ENCODE assay signal across 8 cellular contexts in the genomic region with DNA sequence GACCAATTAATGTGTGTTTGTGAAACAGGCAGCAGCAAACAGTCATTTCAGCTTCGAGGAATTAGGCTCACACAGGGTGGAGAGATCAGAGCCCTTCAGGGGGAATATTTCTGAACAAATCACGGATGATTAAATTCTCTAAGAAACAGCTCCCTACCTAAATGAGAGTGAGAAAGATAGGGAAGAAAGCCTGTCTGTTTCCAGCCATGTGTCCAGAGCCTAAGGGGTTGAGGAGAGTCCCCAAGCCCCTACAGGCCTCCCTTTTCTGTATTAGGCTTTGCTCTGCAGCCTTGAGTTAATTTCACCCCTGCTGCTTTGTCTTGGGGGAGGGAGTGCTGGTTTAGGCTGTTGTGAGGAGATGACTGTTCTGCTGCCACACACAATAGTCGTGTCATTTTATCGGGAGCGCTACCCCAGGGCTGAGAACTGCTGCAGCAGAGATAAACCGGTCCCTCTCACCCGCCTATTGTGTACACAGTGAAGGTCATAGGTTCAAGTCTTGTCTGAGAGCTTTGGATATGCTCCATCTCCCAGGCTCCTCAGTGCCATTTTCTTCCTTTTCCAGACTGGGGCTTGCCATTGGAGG. TPM values are rescaled to one million over a fixed set of nuclear protein-coding genes. Genes with fewer than 3 reads are reported as not detected.
DNase-seq lines count a peak whose midpoint lies in the region; ATAC-seq, FAIRE-seq and TF ChIP-seq lines count a peak whose summit lies in the region.

No MANE protein-coding gene starts in this region.

- ATAC-seq in GM19023 (IDR thresholded peaks at IDR 0.05; ENCODE audit: unreplicated experiment): no peak

- TF ChIP-seq CTCF in brain (conservative IDR thresholded peaks at IDR 0.05): no peak

- H3K9me3 ChIP-seq in small intestine (ENCODE audit: control insufficient read depth, low read depth): no peaks in the 10 kb centered on the region

- no peaks in the 10 kb centered on the region for H3K27me3 ChIP-seq in small intestine (ENCODE audit: control insufficient read depth in 2 of 2, insufficient read depth in 2 of 2, low read length in 2 of 2)

- peak overlapping the region; percentile 88 to 96 (median 92) for H3K4me3 Mint-ChIP-seq in brain
- peak overlapping the region; percentile 87 to 94 (median 93) for H3K4me3 Mint-ChIP-seq in immature natural killer cell

- H3K36me3 ChIP-seq in small intestine (ENCODE audit: control insufficient read depth in 2 of 2, insufficient read depth in 2 of 2, low read length in 2 of 2): no peaks in the 10 kb centered on the region

- H3K4me1 Mint-ChIP-seq in brain: peaks cover 87% of the 10 kb centered on the region
- H3K4me1 Mint-ChIP-seq in immature natural killer cell: peaks cover 61 to 69% of the 10 kb centered on the region in 2 donors

- peaks cover 5 to 33% of the 10 kb centered on the region in 2 donors for H3K4me1 ChIP-seq in small intestine (ENCODE audit: control insufficient read depth in 2 of 2, insufficient read depth in 1 of 2, low read depth in 1 of 2, low read length in 1 of 2)

- H3K4me3 ChIP-seq in small intestine (ENCODE audit: low read depth in 1 of 2, low read length in 2 of 2): peak overlapping the region in 1 of 2 donors; percentile 82

- H3K36me3 Mint-ChIP-seq in brain: peaks cover 5% of the 10 kb centered on the region
- H3K36me3 Mint-ChIP-seq in immature natural killer cell: peaks cover 0 to 4% (median 0%) of the 10 kb centered on the region in 3 donors

- H3K27ac ChIP-seq in small intestine (ENCODE audit: low read depth in 1 of 2, low read length in 1 of 2): peak overlapping the region; percentile 9 to 87

- H3K27me3 Mint-ChIP-seq in brain (no peaks in the 10 kb centered on the region), immature natural killer cell (ENCODE audit: low read depth in 3 of 3) (peaks cover 0 to 14% (median 4%) of the 10 kb centered on the region in 3 donors)

- no peaks in the 10 kb centered on the region for H3K9me3 Mint-ChIP-seq in brain
- no peaks in the 10 kb centered on the region for H3K9me3 Mint-ChIP-seq in immature natural killer cell

- WGBS in small intestine, 3 donors: 3 to 5% (median 4%) methylated on average over 7 of the region's 7 CpGs

- DNase-seq in SHP77 treated with DMSO at 0.1 percent for 48 hours (lab: John Stamatoyannopoulos, UW): peak; percentile 25
- no peak for DNase-seq in SHP77 (lab: John Stamatoyannopoulos, UW)
- peak; percentile 62 for DNase-seq in OCI-M1 (lab: John Stamatoyannopoulos, UW)
- DNase-seq in immature natural killer cell: peak in 1 of 3 donors; percentile 11
- DNase-seq in small intestine: peak; percentile 51
- DNase-seq in activated CD4-positive, CD25-positive, alpha-beta regulatory T cell treated with anti-CD3 and anti-CD28 coated beads, Interleukin-2, amount 50 U/mL, for 72 hours: no peak

- no peak for FAIRE-seq in small intestine (lab: Jason Lieb, UNC)

- peak overlapping the region; percentile 96 to 98 (median 97) for H3K27ac Mint-ChIP-seq in brain
- peak overlapping the region; percentile 90 to 95 (median 91) for H3K27ac Mint-ChIP-seq in immature natural killer cell

RNA-seq across cellular contexts. Expression of gene ZNF609, which starts 1.3 kb away (rescaled TPM):
- polyA plus RNA-seq in brain (ENCODE audit: insufficient read depth, low read depth, low replicate concordance) (29.4 TPM), immature natural killer cell (10 to 100 TPM in 1 of 3 donors, 1 to 10 TPM in 1, under 1 TPM in 1; 0.04 to 11.3 (median 2.6) TPM), small intestine (1 to 10 TPM; 6.8 to 9.8 (median 6.9) TPM)

Comparison
In these comparisons a context has a peak if more than half of its experiments do, and no peak if none do; other contexts are left out.
1. DNase-seq: peak in SHP77 treated with DMSO at 0.1 percent for 48 hours (single experiment), OCI-M1 (single experiment) and small intestine (single experiment); none in SHP77 (0 of 2) and activated CD4-positive, CD25-positive, alpha-beta regulatory T cell treated with anti-CD3 and anti-CD28 coated beads, Interleukin-2, amount 50 U/mL, for 72 hours (single experiment).